32 cellular contexts compared by ENCODE assay signal in genomic region chr20:25537890-25538289, GRCh38.
"Had no signal": no experiment of that assay in that cellular context is flagged by ENCODE, and none has a peak within 500 bp of the region (broad histone marks: within the 10 kb centered on the region; RNA-seq: fewer than 3 reads in every experiment).

No MANE protein-coding gene starts in this region.

- H3K27ac Mint-ChIP-seq: activated CD4-positive, alpha-beta memory T cell treated with anti-CD3 and anti-CD28 coated beads for 36 hours; activated CD4-positive, alpha-beta T cell treated with anti-CD3 and anti-CD28 coated beads for 36 hours; activated CD4-positive, alpha-beta T cell treated with anti-CD3 and anti-CD28 coated beads, Interleukin-2, amount 10 ng/mL, durations not matched to agents 24 days and 14 days; activated CD8-positive, alpha-beta memory T cell treated with anti-CD3 and anti-CD28 coated beads, Interleukin-2, amount 10 ng/mL, durations not matched to agents 7 days and 5 days; activated CD8-positive, alpha-beta T cell treated with anti-CD3 and anti-CD28 coated beads, Interleukin-2, amount 10 ng/mL, durations not matched to agents 7 days and 5 days; activated naive CD4-positive, alpha-beta T cell treated with anti-CD3 and anti-CD28 coated beads for 36 hours; activated naive CD4-positive, alpha-beta T cell treated with anti-CD3 and anti-CD28 coated beads, Interleukin-2, amount 50 U/mL, for 24 hours; activated naive CD8-positive, alpha-beta T cell treated with anti-CD3 and anti-CD28 coated beads, Interleukin-2, amount 50 U/mL, for 24 hours; activated T-helper 1 cell treated with anti-CD3 and anti-CD28 coated beads, Interleukin-12 subunit alpha, Interleukin-12 subunit beta, Interleukin-2, Interleukin-4 antibody, amounts not matched to agents 30 ng/mL and 10 ng/mL and 1 ng/mL, durations not matched to agents 14 hours and 24 hours and 36 hours; activated T-helper 2 cell treated with anti-CD3 and anti-CD28 coated beads, Interferon-gamma antibody, Interleukin-2, Interleukin-4, amounts not matched to agents 10 μg/mL and 5 μg/mL and 100 μg/mL, durations not matched to agents 14 hours and 24 hours and 36 hours; dendritic cell treated with granulocyte-macrophage colony-stimulating factor and Interleukin-4, amounts not matched to agents 40 ng/mL and 50 ng/mL, for 4 days; effector memory CD8-positive, alpha-beta T cell had no signal

- H3K4me3 ChIP-seq: adrenal gland, body of pancreas, coronary artery, esophagus muscularis mucosa had no signal

- H3K4me1 Mint-ChIP-seq: activated CD8-positive, alpha-beta memory T cell treated with anti-CD3 and anti-CD28 coated beads, Interleukin-2, amount 10 ng/mL, durations not matched to agents 7 days and 5 days; activated naive CD4-positive, alpha-beta T cell treated with anti-CD3 and anti-CD28 coated beads, Interleukin-2, amount 50 U/mL, for 24 hours had no signal

- H3K36me3 Mint-ChIP-seq: activated CD4-positive, alpha-beta memory T cell treated with anti-CD3 and anti-CD28 coated beads for 36 hours; activated CD8-positive, alpha-beta memory T cell treated with anti-CD3 and anti-CD28 coated beads, Interleukin-2, amount 10 ng/mL, durations not matched to agents 7 days and 5 days; activated naive CD4-positive, alpha-beta T cell treated with anti-CD3 and anti-CD28 coated beads, Interleukin-2, amount 50 U/mL, for 24 hours; activated naive CD8-positive, alpha-beta T cell treated with anti-CD3 and anti-CD28 coated beads for 36 hours had no signal

- H3K27me3 ChIP-seq: adrenal gland, body of pancreas, dorsolateral prefrontal cortex, esophagus muscularis mucosa, foreskin keratinocyte, gastrocnemius medialis had no signal

- H3K4me3 Mint-ChIP-seq: activated CD4-positive, alpha-beta memory T cell treated with anti-CD3 and anti-CD28 coated beads for 36 hours; activated CD4-positive, alpha-beta T cell treated with anti-CD3 and anti-CD28 coated beads for 36 hours; activated CD4-positive, alpha-beta T cell treated with anti-CD3 and anti-CD28 coated beads, Interleukin-2, amount 10 ng/mL, durations not matched to agents 24 days and 14 days; activated CD8-positive, alpha-beta memory T cell treated with anti-CD3 and anti-CD28 coated beads, Interleukin-2, amount 10 ng/mL, durations not matched to agents 7 days and 5 days; activated CD8-positive, alpha-beta T cell treated with anti-CD3 and anti-CD28 coated beads, Interleukin-2, amount 10 ng/mL, durations not matched to agents 7 days and 5 days; activated naive CD4-positive, alpha-beta T cell treated with anti-CD3 and anti-CD28 coated beads for 36 hours; activated naive CD4-positive, alpha-beta T cell treated with anti-CD3 and anti-CD28 coated beads, Interleukin-2, amount 50 U/mL, for 24 hours; activated naive CD8-positive, alpha-beta T cell treated with anti-CD3 and anti-CD28 coated beads for 36 hours; activated naive CD8-positive, alpha-beta T cell treated with anti-CD3 and anti-CD28 coated beads, Interleukin-2, amount 50 U/mL, for 24 hours; activated T-helper 1 cell treated with anti-CD3 and anti-CD28 coated beads, Interleukin-12 subunit alpha, Interleukin-12 subunit beta, Interleukin-2, Interleukin-4 antibody, amounts not matched to agents 30 ng/mL and 10 ng/mL and 1 ng/mL, durations not matched to agents 14 hours and 24 hours and 36 hours; dendritic cell treated with granulocyte-macrophage colony-stimulating factor and Interleukin-4, amounts not matched to agents 40 ng/mL and 50 ng/mL, for 4 days; effector memory CD8-positive, alpha-beta T cell had no signal

- H3K36me3 ChIP-seq: adrenal gland, esophagus muscularis mucosa, gastrocnemius medialis had no signal

- ATAC-seq: activated CD4-positive, alpha-beta T cell treated with anti-CD3 and anti-CD28 coated beads for 36 hours; activated CD8-positive, alpha-beta memory T cell treated with anti-CD3 and anti-CD28 coated beads, Interleukin-2, amount 10 ng/mL, durations not matched to agents 7 days and 5 days; activated CD8-positive, alpha-beta T cell treated with anti-CD3 and anti-CD28 coated beads, Interleukin-2, amount 10 ng/mL, durations not matched to agents 7 days and 5 days; activated naive CD8-positive, alpha-beta T cell treated with anti-CD3 and anti-CD28 coated beads, Interleukin-2, amount 50 U/mL, for 24 hours; body of pancreas; effector memory CD8-positive, alpha-beta T cell; foreskin keratinocyte; gastrocnemius medialis had no signal

- H3K9me3 ChIP-seq: adrenal gland, body of pancreas, esophagus muscularis mucosa, gastrocnemius medialis had no signal

- H3K27ac ChIP-seq: body of pancreas, coronary artery, esophagus muscularis mucosa, foreskin keratinocyte had no signal

- H3K9me3 Mint-ChIP-seq: activated CD4-positive, alpha-beta memory T cell treated with anti-CD3 and anti-CD28 coated beads for 36 hours; activated CD4-positive, alpha-beta T cell treated with anti-CD3 and anti-CD28 coated beads, Interleukin-2, amount 10 ng/mL, durations not matched to agents 24 days and 14 days; activated naive CD4-positive, alpha-beta T cell treated with anti-CD3 and anti-CD28 coated beads for 36 hours; activated naive CD4-positive, alpha-beta T cell treated with anti-CD3 and anti-CD28 coated beads, Interleukin-2, amount 50 U/mL, for 24 hours; activated naive CD8-positive, alpha-beta T cell treated with anti-CD3 and anti-CD28 coated beads for 36 hours; activated naive CD8-positive, alpha-beta T cell treated with anti-CD3 and anti-CD28 coated beads, Interleukin-2, amount 50 U/mL, for 24 hours; activated T-helper 1 cell treated with anti-CD3 and anti-CD28 coated beads, Interleukin-12 subunit alpha, Interleukin-12 subunit beta, Interleukin-2, Interleukin-4 antibody, amounts not matched to agents 30 ng/mL and 10 ng/mL and 1 ng/mL, durations not matched to agents 14 hours and 24 hours and 36 hours; activated T-helper 2 cell treated with anti-CD3 and anti-CD28 coated beads, Interferon-gamma antibody, Interleukin-2, Interleukin-4, amounts not matched to agents 10 μg/mL and 5 μg/mL and 100 μg/mL, durations not matched to agents 14 hours and 24 hours and 36 hours; dendritic cell treated with granulocyte-macrophage colony-stimulating factor and Interleukin-4, amounts not matched to agents 40 ng/mL and 50 ng/mL, for 4 days; effector memory CD8-positive, alpha-beta T cell had no signal

- H3K27me3 Mint-ChIP-seq: activated CD4-positive, alpha-beta memory T cell treated with anti-CD3 and anti-CD28 coated beads for 36 hours; activated CD4-positive, alpha-beta T cell treated with anti-CD3 and anti-CD28 coated beads for 36 hours; activated CD8-positive, alpha-beta memory T cell treated with anti-CD3 and anti-CD28 coated beads, Interleukin-2, amount 10 ng/mL, durations not matched to agents 7 days and 5 days; activated naive CD4-positive, alpha-beta T cell treated with anti-CD3 and anti-CD28 coated beads, Interleukin-2, amount 50 U/mL, for 24 hours; activated naive CD8-positive, alpha-beta T cell treated with anti-CD3 and anti-CD28 coated beads for 36 hours; activated naive CD8-positive, alpha-beta T cell treated with anti-CD3 and anti-CD28 coated beads, Interleukin-2, amount 50 U/mL, for 24 hours had no signal

- DNase-seq: activated CD4-positive, alpha-beta memory T cell treated with anti-CD3 and anti-CD28 coated beads for 36 hours; activated CD4-positive, alpha-beta T cell treated with anti-CD3 and anti-CD28 coated beads for 36 hours; activated CD4-positive, alpha-beta T cell treated with anti-CD3 and anti-CD28 coated beads, Interleukin-2, amount 10 ng/mL, durations not matched to agents 24 days and 14 days; activated CD4-positive, CD25-positive, alpha-beta regulatory T cell; activated CD4-positive, CD25-positive, alpha-beta regulatory T cell treated with anti-CD3 and anti-CD28 coated beads, Interleukin-2, amount 50 U/mL, for 72 hours; activated CD8-positive, alpha-beta memory T cell treated with anti-CD3 and anti-CD28 coated beads, Interleukin-2, amount 10 ng/mL, durations not matched to agents 7 days and 5 days; activated CD8-positive, alpha-beta memory T cell treated with anti-CD3 and anti-CD28 coated beads, Interleukin-2, amount 50 U/mL, for 4 hours; activated CD8-positive, alpha-beta T cell treated with anti-CD3 and anti-CD28 coated beads, Interleukin-2, amount 10 ng/mL, durations not matched to agents 7 days and 5 days; activated effector memory CD4-positive, alpha-beta T cell treated with anti-CD3 and anti-CD28 coated beads, Interleukin-2, amount 50 U/mL, for 16 hours; activated naive CD4-positive, alpha-beta T cell treated with anti-CD3 and anti-CD28 coated beads for 36 hours; activated naive CD8-positive, alpha-beta T cell treated with anti-CD3 and anti-CD28 coated beads for 36 hours; activated naive CD8-positive, alpha-beta T cell treated with anti-CD3 and anti-CD28 coated beads, Interleukin-2, amount 50 U/mL, for 24 hours; activated T-cell treated with anti-CD3 and anti-CD28 coated beads, Interleukin-2, amount 50 U/mL, for 1 hour; activated T-cell treated with anti-CD3 and anti-CD28 coated beads, Interleukin-2, amount 50 U/mL, for 48 hours; adrenal gland; amygdala; aorta; body of pancreas; caudate nucleus; dorsolateral prefrontal cortex; effector memory CD8-positive, alpha-beta T cell; erythroblast; foreskin keratinocyte; gastrocnemius medialis; glutamatergic neuron; T-helper 2 cell had no signal
